ENCODE assay signal across 23 cellular contexts in the genomic region with DNA sequence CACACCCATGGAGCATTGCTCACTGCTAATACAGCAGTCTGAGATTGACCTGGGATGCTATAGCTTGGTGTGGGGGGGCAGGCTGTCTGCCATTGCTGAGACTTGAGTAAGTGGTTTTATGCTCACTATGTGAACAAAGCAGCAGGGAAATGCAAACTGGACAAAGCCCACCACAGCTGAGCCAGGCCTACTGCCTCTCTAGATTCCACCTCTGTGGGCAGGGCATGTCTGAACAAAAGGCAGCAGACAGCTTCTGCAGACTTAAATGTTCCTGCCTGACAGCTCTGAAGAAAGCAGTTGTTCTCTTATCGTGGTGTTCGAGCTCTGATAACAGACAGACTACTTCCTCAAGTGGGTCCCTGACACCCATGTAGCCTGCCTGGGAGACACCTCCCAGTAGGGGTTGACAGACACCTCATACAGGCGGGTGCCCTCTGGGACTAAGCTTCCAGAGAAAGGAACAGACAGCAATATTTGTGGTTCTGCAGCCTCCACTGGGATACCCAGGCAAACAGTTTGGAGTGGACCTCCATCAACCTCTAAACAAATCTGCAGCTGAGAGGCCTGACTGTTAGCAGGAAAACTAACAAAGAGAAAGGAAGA.
"Had no signal": no experiment of that assay in that cellular context is flagged by ENCODE, and none has a peak within 500 bp of the region (broad histone marks: within the 10 kb centered on the region; RNA-seq: fewer than 3 reads in every experiment).

No MANE protein-coding gene starts in this region.

- H3K4me1 ChIP-seq: Peyer's patch, SJCRH30 had no signal

- H3K4me3 ChIP-seq: MG63, Peyer's patch, SJCRH30 had no signal

- H3K36me3 ChIP-seq: MG63, Peyer's patch, SJCRH30 had no signal

- H3K27ac ChIP-seq: Peyer's patch, SJCRH30 had no signal

- H3K9me3 ChIP-seq: MG63, SJCRH30 had no signal

- ATAC-seq: HepG2, PC-3, Right ventricle myocardium inferior, SK-N-SH treated with all-trans-retinoic acid at 6 μM for 48 hours had no signal

- DNase-seq: IMR-90, Karpas-422, KG1, MG63, NCI-H1092 treated with DMSO at 0.1 percent for 48 hours, NCI-H1436, NCI-H187, NCI-H2029, NCI-H2081 treated with DMSO at 0.1 percent for 48 hours, NCI-H2171, NCI-H226, NCI-H446, NCI-H510A, NCI-H524 treated with DMSO at 0.1 percent for 48 hours, NCI-H69, NCI-H774, PC-3, Peyer's patch, SHP77 treated with DMSO at 0.1 percent for 48 hours, SJCRH30 had no signal

- H3K27me3 ChIP-seq: MG63, Peyer's patch, SJCRH30 had no signal
